In the genomic region with DNA sequence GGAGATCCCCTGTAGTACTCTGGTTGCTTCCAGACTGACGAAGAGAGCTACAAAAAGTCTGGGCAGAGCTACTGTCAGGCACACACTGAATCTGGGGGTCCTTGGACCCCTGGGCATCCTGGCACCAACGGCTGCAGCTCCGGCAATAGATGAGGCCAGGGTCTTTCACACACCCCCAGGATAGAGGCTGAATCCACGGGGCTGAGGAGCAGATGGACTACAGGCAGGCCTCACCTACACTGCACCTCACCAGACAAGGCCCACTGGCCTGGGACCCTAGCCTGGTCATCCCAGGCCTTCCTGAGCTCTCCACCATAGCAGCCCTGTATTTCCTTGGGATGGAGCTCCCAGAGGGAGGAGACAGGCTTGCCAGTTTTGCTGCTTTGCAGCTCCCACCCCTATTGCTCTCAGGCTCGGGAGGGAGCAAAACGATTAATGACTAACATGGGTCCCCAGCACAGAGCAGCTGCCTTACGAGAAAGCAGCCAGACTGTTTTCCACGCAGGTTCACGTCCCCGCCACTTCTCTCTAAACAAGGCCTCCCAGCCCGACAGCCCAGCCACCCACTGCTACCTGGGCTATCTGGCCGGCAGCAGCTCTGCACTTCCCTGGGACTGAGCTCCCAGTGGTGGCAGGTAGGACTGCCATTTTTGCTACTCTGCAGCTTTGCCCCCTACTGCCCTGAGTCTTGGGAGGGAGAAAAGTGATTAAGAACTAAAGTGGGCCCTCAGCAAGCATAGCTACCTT, we compare ENCODE assay signal across 23 cellular contexts.
DNase-seq lines count a peak whose midpoint lies in the region; ATAC-seq, FAIRE-seq and TF ChIP-seq lines count a peak whose summit lies in the region.
"Had no signal": no experiment of that assay in that cellular context is flagged by ENCODE, and none has a peak within 500 bp of the region (broad histone marks: within the 10 kb centered on the region; RNA-seq: fewer than 3 reads in every experiment).

No MANE protein-coding gene starts in this region.

- H3K27me3 ChIP-seq in GM23338 (ENCODE audit: insufficient read depth), result no peaks in the 10 kb centered on the region
- no peaks in the 10 kb centered on the region for H3K27me3 ChIP-seq in upper lobe of right lung
- H3K27me3 ChIP-seq: BE2C; BLaER1 treated with 17β-estradiol and CSF1 and Interleukin-3, amounts not matched to agents 10 nM and 100 nM had no signal

- H2AFZ ChIP-seq in GM23338, result no peak overlapping the region

- no peaks in the 10 kb centered on the region for H3K79me2 ChIP-seq in GM23338 (replicated peaks; ENCODE audit: insufficient read depth)

- no peaks in the 10 kb centered on the region for H3K9me3 ChIP-seq in kidney (ENCODE audit: control insufficient read depth in 1 of 2, low read length in 2 of 2)
- H3K9me3 ChIP-seq in upper lobe of right lung, result no peaks in the 10 kb centered on the region
- H3K9me3 ChIP-seq: A549; BE2C; BLaER1 treated with 17β-estradiol and CSF1 and Interleukin-3, amounts not matched to agents 10 nM and 100 nM had no signal

- H3K36me3 ChIP-seq in GM23338 (ENCODE audit: insufficient read depth) (no peaks in the 10 kb centered on the region), kidney (ENCODE audit: control insufficient read depth in 1 of 2, insufficient read depth in 2 of 2, low read length in 2 of 2) (no peaks in the 10 kb centered on the region), upper lobe of right lung (no peaks in the 10 kb centered on the region)
- H3K36me3 ChIP-seq: BE2C; BLaER1 treated with 17β-estradiol and CSF1 and Interleukin-3, amounts not matched to agents 10 nM and 100 nM had no signal

- H3K4me2 ChIP-seq in GM23338, result no peak overlapping the region
- H3K4me2 ChIP-seq: A549; BLaER1 treated with 17β-estradiol and CSF1 and Interleukin-3, amounts not matched to agents 10 nM and 100 nM had no signal

- peaks cover 11% of the 10 kb centered on the region; the same call in 1 of the 2 replicates for H3K9me2 ChIP-seq in GM23338 (ENCODE audit: insufficient read depth)

- H3K27ac Mint-ChIP-seq in GM23338 (no peak overlapping the region), chondrocyte (ENCODE audit: unreplicated experiment) (no peak overlapping the region)
- H3K27ac Mint-ChIP-seq: CD14-positive monocyte; CD4-positive, alpha-beta memory T cell; H9 had no signal

- no peak for TF ChIP-seq CTCF in GM23338 (conservative IDR thresholded peaks at IDR 0.05; ENCODE audit: low read depth in 2 of 2)
- no peak for TF ChIP-seq CTCF in chondrocyte (IDR thresholded peaks at IDR 0.05)
- no peak for TF ChIP-seq CTCF in kidney (IDR thresholded peaks at IDR 0.05; ENCODE audit: borderline replicate concordance, extremely low read depth, insufficient read depth)
- TF ChIP-seq CTCF in upper lobe of right lung (IDR thresholded peaks at IDR 0.05), result no peak

- H3K9ac ChIP-seq in kidney (ENCODE audit: low read length in 2 of 2), result no peak overlapping the region
- H3K9ac ChIP-seq: BLaER1 treated with 17β-estradiol and CSF1 and Interleukin-3, amounts not matched to agents 10 nM and 100 nM had no signal

- no peaks in the 10 kb centered on the region for H3K27me3 Mint-ChIP-seq in GM23338 (ENCODE audit: insufficient read depth, low read depth, poor library complexity)
- H3K27me3 Mint-ChIP-seq in chondrocyte (ENCODE audit: low read depth), result no peaks in the 10 kb centered on the region
- H3K27me3 Mint-ChIP-seq: CD4-positive, alpha-beta memory T cell had no signal

- H3K4me1 ChIP-seq in GM23338 (ENCODE audit: insufficient read depth) (no peaks in the 10 kb centered on the region), kidney (ENCODE audit: control insufficient read depth in 1 of 2, insufficient read depth in 1 of 2, low read depth in 1 of 2, low read length in 2 of 2) (no peaks in the 10 kb centered on the region), upper lobe of right lung (no peaks in the 10 kb centered on the region)
- H3K4me1 ChIP-seq: A549; BE2C; BLaER1 treated with 17β-estradiol and CSF1 and Interleukin-3, amounts not matched to agents 10 nM and 100 nM had no signal

- no peaks in the 10 kb centered on the region for H4K20me1 ChIP-seq in GM23338 (replicated peaks; ENCODE audit: insufficient read depth)
- H4K20me1 ChIP-seq: BLaER1 treated with 17β-estradiol and CSF1 and Interleukin-3, amounts not matched to agents 10 nM and 100 nM had no signal

- no peaks in the 10 kb centered on the region for H3K36me3 Mint-ChIP-seq in GM23338 (ENCODE audit: low read depth)
- peaks cover 1% of the 10 kb centered on the region for H3K36me3 Mint-ChIP-seq in chondrocyte (ENCODE audit: low read depth)
- H3K36me3 Mint-ChIP-seq: CD14-positive monocyte had no signal

- H3K4me1 Mint-ChIP-seq in GM23338 (peaks cover 7% of the 10 kb centered on the region), chondrocyte (ENCODE audit: low read depth) (no peaks in the 10 kb centered on the region)
- H3K4me1 Mint-ChIP-seq: CD14-positive monocyte; CD4-positive, alpha-beta memory T cell had no signal

- intact Hi-C loops in kidney (cut with DNase I) (no loop called here), upper lobe of right lung (cut with DNase I) (no loop called here)

- H3F3A ChIP-seq in GM23338 (replicated peaks; ENCODE audit: low read depth), result no peaks in the 10 kb centered on the region

- no peaks in the 10 kb centered on the region; the same call in none of the 3 replicates for H3K9me3 Mint-ChIP-seq in GM23338
- H3K9me3 Mint-ChIP-seq in chondrocyte (ENCODE audit: low read depth), result peaks cover 6% of the 10 kb centered on the region

- ATAC-seq in GM23338, result peak; percentile 31; the same call in 2 of the 3 replicates
- ATAC-seq in upper lobe of right lung, result peak; percentile 25
- no peak for ATAC-seq in GM18502 (IDR thresholded peaks at IDR 0.05; ENCODE audit: poor library complexity, unreplicated experiment)
- ATAC-seq: A549, HCT116 had no signal

- DNase-seq in GM23338 (ENCODE audit: low spot score) (no peak), chondrocyte (ENCODE audit: low spot score) (peak; percentile 71), kidney (peak; percentile 42), upper lobe of right lung (no peak), T-helper 9 cell (no peak)
- DNase-seq in activated naive CD4-positive, alpha-beta T cell treated with anti-CD3 and anti-CD28 coated beads, Interleukin-2, amount 50 U/mL, for 16 hours, result no peak
- DNase-seq: 8988T, ACHN, AML-193, BE2C, Calu3, COR-L47, DMS53, DMS79 treated with DMSO at 0.1 percent for 48 hours, GF-D8, H9 had no signal

- H3K27ac ChIP-seq in GM23338 (ENCODE audit: low read depth) (no peak overlapping the region), kidney (ENCODE audit: low read depth in 2 of 2, low read length in 2 of 2) (no peak overlapping the region), upper lobe of right lung (no peak overlapping the region)
- H3K27ac ChIP-seq: A549; BLaER1 treated with 17β-estradiol and CSF1 and Interleukin-3, amounts not matched to agents 10 nM and 100 nM had no signal

- no peak overlapping the region for H3K4me3 ChIP-seq in GM23338
- no peak overlapping the region for H3K4me3 ChIP-seq in kidney (ENCODE audit: low read length in 2 of 2)
- no peak overlapping the region for H3K4me3 ChIP-seq in upper lobe of right lung
- H3K4me3 ChIP-seq: A549; BLaER1 treated with 17β-estradiol and CSF1 and Interleukin-3, amounts not matched to agents 10 nM and 100 nM had no signal

- H3K4me3 Mint-ChIP-seq in GM23338 (no peak overlapping the region), chondrocyte (ENCODE audit: unreplicated experiment) (no peak overlapping the region)
- H3K4me3 Mint-ChIP-seq: CD14-positive monocyte; CD4-positive, alpha-beta memory T cell; H9 had no signal

- no peak for FAIRE-seq in kidney (lab: Jason Lieb, UNC)
- FAIRE-seq: A549, GM12892 had no signal

TF ChIP-seq in GM23338, 12 proteins besides CTCF, POLR2A, EP300 and RAD21 (continues in another document):
- TF ChIP-seq NANOG (IDR thresholded peaks at IDR 0.05; ENCODE audit: borderline replicate concordance), result no peak
- TF ChIP-seq, protein P1, sequence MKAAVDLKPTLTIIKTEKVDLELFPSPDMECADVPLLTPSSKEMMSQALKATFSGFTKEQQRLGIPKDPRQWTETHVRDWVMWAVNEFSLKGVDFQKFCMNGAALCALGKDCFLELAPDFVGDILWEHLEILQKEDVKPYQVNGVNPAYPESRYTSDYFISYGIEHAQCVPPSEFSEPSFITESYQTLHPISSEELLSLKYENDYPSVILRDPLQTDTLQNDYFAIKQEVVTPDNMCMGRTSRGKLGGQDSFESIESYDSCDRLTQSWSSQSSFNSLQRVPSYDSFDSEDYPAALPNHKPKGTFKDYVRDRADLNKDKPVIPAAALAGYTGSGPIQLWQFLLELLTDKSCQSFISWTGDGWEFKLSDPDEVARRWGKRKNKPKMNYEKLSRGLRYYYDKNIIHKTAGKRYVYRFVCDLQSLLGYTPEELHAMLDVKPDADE (IDR thresholded peaks at IDR 0.05), result no peak
- TF ChIP-seq, protein P2, sequence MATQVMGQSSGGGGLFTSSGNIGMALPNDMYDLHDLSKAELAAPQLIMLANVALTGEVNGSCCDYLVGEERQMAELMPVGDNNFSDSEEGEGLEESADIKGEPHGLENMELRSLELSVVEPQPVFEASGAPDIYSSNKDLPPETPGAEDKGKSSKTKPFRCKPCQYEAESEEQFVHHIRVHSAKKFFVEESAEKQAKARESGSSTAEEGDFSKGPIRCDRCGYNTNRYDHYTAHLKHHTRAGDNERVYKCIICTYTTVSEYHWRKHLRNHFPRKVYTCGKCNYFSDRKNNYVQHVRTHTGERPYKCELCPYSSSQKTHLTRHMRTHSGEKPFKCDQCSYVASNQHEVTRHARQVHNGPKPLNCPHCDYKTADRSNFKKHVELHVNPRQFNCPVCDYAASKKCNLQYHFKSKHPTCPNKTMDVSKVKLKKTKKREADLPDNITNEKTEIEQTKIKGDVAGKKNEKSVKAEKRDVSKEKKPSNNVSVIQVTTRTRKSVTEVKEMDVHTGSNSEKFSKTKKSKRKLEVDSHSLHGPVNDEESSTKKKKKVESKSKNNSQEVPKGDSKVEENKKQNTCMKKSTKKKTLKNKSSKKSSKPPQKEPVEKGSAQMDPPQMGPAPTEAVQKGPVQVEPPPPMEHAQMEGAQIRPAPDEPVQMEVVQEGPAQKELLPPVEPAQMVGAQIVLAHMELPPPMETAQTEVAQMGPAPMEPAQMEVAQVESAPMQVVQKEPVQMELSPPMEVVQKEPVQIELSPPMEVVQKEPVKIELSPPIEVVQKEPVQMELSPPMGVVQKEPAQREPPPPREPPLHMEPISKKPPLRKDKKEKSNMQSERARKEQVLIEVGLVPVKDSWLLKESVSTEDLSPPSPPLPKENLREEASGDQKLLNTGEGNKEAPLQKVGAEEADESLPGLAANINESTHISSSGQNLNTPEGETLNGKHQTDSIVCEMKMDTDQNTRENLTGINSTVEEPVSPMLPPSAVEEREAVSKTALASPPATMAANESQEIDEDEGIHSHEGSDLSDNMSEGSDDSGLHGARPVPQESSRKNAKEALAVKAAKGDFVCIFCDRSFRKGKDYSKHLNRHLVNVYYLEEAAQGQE (IDR thresholded peaks at IDR 0.05; ENCODE audit: unreplicated experiment), result no peak
- no peak for TF ChIP-seq STAT1 (IDR thresholded peaks at IDR 0.05; ENCODE audit: unreplicated experiment)
- TF ChIP-seq ZNF114 (CRISPR knock-in tag; IDR thresholded peaks at IDR 0.05), result no peak
- no peak for TF ChIP-seq JUNB (IDR thresholded peaks at IDR 0.05; ENCODE audit: unreplicated experiment)
- no peak for TF ChIP-seq EZH2phosphoT487 (IDR thresholded peaks at IDR 0.05; ENCODE audit: unreplicated experiment)

Comparison
In these comparisons a context has a peak if more than half of its experiments do, and no peak if none do; other contexts are left out.
1. DNase-seq: peak in chondrocyte (single experiment) and kidney (single experiment); none in GM23338 (single experiment), upper lobe of right lung (single experiment), activated naive CD4-positive, alpha-beta T cell treated with anti-CD3 and anti-CD28 coated beads, Interleukin-2, amount 50 U/mL, for 16 hours (single experiment) and T-helper 9 cell (single experiment).